Comparison of ENCODE assay signal across 8 cellular contexts in genomic region chr1:198638894-198639319, GRCh38. TPM values are rescaled to one million over a fixed set of nuclear protein-coding genes. Genes with fewer than 3 reads are reported as not detected.
DNase-seq lines count a peak whose midpoint lies in the region; ATAC-seq and TF ChIP-seq lines count a peak whose summit lies in the region.

Gene PTPRC (plus strand): TSS chr1:198639040. CDS start chr1:198639269, 229 bp downstream.

- H3K9me3 ChIP-seq in subcutaneous abdominal adipose tissue (ENCODE audit: control insufficient read depth in 5 of 5, low read length in 5 of 5) = no peaks in the 10 kb centered on the region

- H3K27ac Mint-ChIP-seq in nephron progenitor cell = no peak within 1 kb of the TSS

- no peaks in the 10 kb centered on the region for H3K27me3 ChIP-seq in subcutaneous abdominal adipose tissue (ENCODE audit: control insufficient read depth in 5 of 5, insufficient read depth in 4 of 5, low read length in 5 of 5)

- no peak within 1 kb of the TSS for H3K27ac ChIP-seq in subcutaneous abdominal adipose tissue (ENCODE audit: low read depth, low read length)

- H3K4me1 Mint-ChIP-seq in nephron progenitor cell = no peaks in the 10 kb centered on the region

- H3K36me3 Mint-ChIP-seq in nephron progenitor cell (ENCODE audit: low read depth) = no peaks in the 10 kb centered on the region

- H3K4me3 Mint-ChIP-seq in nephron progenitor cell = no peak within 1 kb of the TSS

- peaks cover 0 to 3% (median 0%) of the 10 kb centered on the region in 5 donors for H3K4me1 ChIP-seq in subcutaneous abdominal adipose tissue (ENCODE audit: control insufficient read depth in 5 of 5, insufficient read depth in 5 of 5, low read length in 5 of 5)

- H3K4me3 ChIP-seq in subcutaneous abdominal adipose tissue (ENCODE audit: low read depth in 1 of 5, low read length in 5 of 5) = peak within 1 kb of the TSS; percentile 5 to 54 (median 35)

- no peaks in the 10 kb centered on the region for H3K36me3 ChIP-seq in subcutaneous abdominal adipose tissue (ENCODE audit: control insufficient read depth in 5 of 5, insufficient read depth in 5 of 5, low read length in 5 of 5)

- peak within 1 kb of the TSS in 2 of 5 donors; percentile 16 to 30 for H3K9ac ChIP-seq in subcutaneous abdominal adipose tissue (ENCODE audit: low read length in 5 of 5)

- DNase-seq in NAMALWA (ENCODE audit: low spot score) = peak; percentile 92
- DNase-seq in iPS-NIHi11 (ENCODE audit: low spot score) = no peak
- DNase-seq in nephron progenitor cell = no peak
- DNase-seq in NCI-H128 (lab: John Stamatoyannopoulos, UW; ENCODE audit: unreplicated experiment) = no peak

- TF ChIP-seq CTCF in nephron progenitor cell (IDR thresholded peaks at IDR 0.05) = no peak

- ATAC-seq in GM18519 (IDR thresholded peaks at IDR 0.05; ENCODE audit: low FRiP score, unreplicated experiment) (peak; percentile 75), HG02571 (IDR thresholded peaks at IDR 0.05; ENCODE audit: unreplicated experiment) (peak; percentile 69), esophagus mucosa (peak; percentile 50)

- no peaks in the 10 kb centered on the region for H3K27me3 Mint-ChIP-seq in nephron progenitor cell (ENCODE audit: low read depth, poor library complexity)

- H3K9me3 Mint-ChIP-seq in nephron progenitor cell = no peaks in the 10 kb centered on the region

RNA-seq across cellular contexts. Expression of gene PTPRC, which starts in this region (rescaled TPM):
- total RNA-seq in esophagus mucosa = 3.5 TPM
